In the genomic region with DNA sequence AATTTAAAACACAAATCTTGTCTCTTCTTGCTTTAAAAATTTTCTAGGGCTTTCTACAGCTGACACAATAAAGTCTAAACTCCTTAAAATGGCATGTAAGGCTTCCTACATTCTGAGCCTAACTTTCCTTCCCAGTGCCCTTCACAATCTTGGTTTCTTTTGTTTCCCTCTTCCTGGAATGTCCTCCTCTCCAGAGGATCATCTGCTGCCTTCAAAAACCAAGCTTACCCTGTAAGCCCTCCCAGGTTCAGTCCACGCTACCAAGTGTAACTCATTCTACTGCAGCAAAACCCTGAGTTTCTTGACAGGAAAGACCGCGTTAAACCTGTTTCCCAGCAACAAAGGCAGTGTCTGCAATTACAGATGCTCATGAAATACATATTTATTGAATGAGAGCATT, we compare ENCODE assay signal across 24 cellular contexts.
A peak's percentile ranks its signal among the peaks of the same experiment; 100 is the strongest.
DNase-seq lines count a peak whose midpoint lies in the region; ATAC-seq and TF ChIP-seq lines count a peak whose summit lies in the region.
"Had no signal": no experiment of that assay in that cellular context is flagged by ENCODE, and none has a peak within 500 bp of the region (broad histone marks: within the 10 kb centered on the region; RNA-seq: fewer than 3 reads in every experiment).

No MANE protein-coding gene starts in this region.

- no peak for TF ChIP-seq POLR2A in suprapubic skin (IDR thresholded peaks at IDR 0.05)

- H3K4me3 Mint-ChIP-seq in WTC11: no peak overlapping the region; the same call in 1 of the 2 replicates
- no peak overlapping the region for H3K4me3 Mint-ChIP-seq in nephron progenitor cell
- H3K4me3 Mint-ChIP-seq: activated CD4-positive, alpha-beta T cell treated with anti-CD3 and anti-CD28 coated beads, Interleukin-2, amount 10 ng/mL, durations not matched to agents 24 days and 14 days; activated naive CD8-positive, alpha-beta T cell; activated T-helper 1 cell treated with anti-CD3 and anti-CD28 coated beads, Interleukin-12 subunit alpha, Interleukin-12 subunit beta, Interleukin-2, Interleukin-4 antibody, amounts not matched to agents 30 ng/mL and 10 ng/mL and 1 ng/mL, durations not matched to agents 14 hours and 24 hours and 36 hours; stimulated activated effector memory CD8-positive, alpha-beta T cell treated with anti-CD3 and anti-CD28 coated beads, Interleukin-12 subunit alpha, Interleukin-12 subunit beta, amount 100 ng/mL, for 72 hours; T-helper 17 cell had no signal

- ATAC-seq in GM18511 (IDR thresholded peaks at IDR 0.05; ENCODE audit: unreplicated experiment): peak; percentile 2
- ATAC-seq in HG02885 (IDR thresholded peaks at IDR 0.05; ENCODE audit: poor library complexity, unreplicated experiment): peak; percentile 2
- peak; percentile 65 for ATAC-seq in WTC11
- no peak for ATAC-seq in GM21381 (IDR thresholded peaks at IDR 0.05; ENCODE audit: unreplicated experiment)
- ATAC-seq: left ventricle myocardium superior, T-helper 17 cell had no signal

- peak overlapping the region; percentile 85 for H3K27ac Mint-ChIP-seq in WTC11
- H3K27ac Mint-ChIP-seq in nephron progenitor cell: peak overlapping the region; percentile 58
- H3K27ac Mint-ChIP-seq: activated CD4-positive, alpha-beta T cell treated with anti-CD3 and anti-CD28 coated beads, Interleukin-2, amount 10 ng/mL, durations not matched to agents 24 days and 14 days; activated naive CD8-positive, alpha-beta T cell; activated T-helper 1 cell treated with anti-CD3 and anti-CD28 coated beads, Interleukin-12 subunit alpha, Interleukin-12 subunit beta, Interleukin-2, Interleukin-4 antibody, amounts not matched to agents 30 ng/mL and 10 ng/mL and 1 ng/mL, durations not matched to agents 14 hours and 24 hours and 36 hours; stimulated activated effector memory CD8-positive, alpha-beta T cell treated with anti-CD3 and anti-CD28 coated beads, Interleukin-12 subunit alpha, Interleukin-12 subunit beta, amount 100 ng/mL, for 72 hours; T-helper 17 cell had no signal

- TF ChIP-seq CTCF in WTC11 (IDR thresholded peaks at IDR 0.05) (no peak), nephron progenitor cell (IDR thresholded peaks at IDR 0.05) (no peak), RWPE1 (conservative IDR thresholded peaks at IDR 0.05; ENCODE audit: low read depth) (no peak), WERI-Rb-1 (IDR thresholded peaks at IDR 0.05; ENCODE audit: low read depth, low read length) (no peak), suprapubic skin (IDR thresholded peaks at IDR 0.05) (no peak)

- no peaks in the 10 kb centered on the region for H3K27me3 ChIP-seq in WERI-Rb-1 (ENCODE audit: insufficient read depth, low read depth, severe bottlenecking)
- no peaks in the 10 kb centered on the region for H3K27me3 ChIP-seq in suprapubic skin
- H3K27me3 ChIP-seq: dorsolateral prefrontal cortex, neutrophil had no signal

- H3K27me3 Mint-ChIP-seq in WTC11 (ENCODE audit: low read depth): no peaks in the 10 kb centered on the region
- H3K27me3 Mint-ChIP-seq in nephron progenitor cell (ENCODE audit: low read depth, poor library complexity): no peaks in the 10 kb centered on the region
- H3K27me3 Mint-ChIP-seq: activated CD4-positive, alpha-beta T cell treated with anti-CD3 and anti-CD28 coated beads, Interleukin-2, amount 10 ng/mL, durations not matched to agents 24 days and 14 days; activated naive CD8-positive, alpha-beta T cell; T-helper 17 cell had no signal

- POLR2A ChIA-PET in WTC11 (lab: Charles Lee) (no interaction called here), RWPE1 (lab: Yijun Ruan, JAX; ENCODE audit: low non-redundant PET) (no interaction called here)

- WGBS in suprapubic skin: 86% methylated on average over 3 of the region's 3 CpGs

- H3K4me3 ChIP-seq in WERI-Rb-1 (ENCODE audit: low read depth, low read length) (no peak overlapping the region), suprapubic skin (no peak overlapping the region)
- H3K4me3 ChIP-seq: dorsolateral prefrontal cortex, SK-N-MC, skin epidermis had no signal

- H3K36me3 ChIP-seq in WERI-Rb-1 (no peaks in the 10 kb centered on the region), suprapubic skin (no peaks in the 10 kb centered on the region)

- H3K4me1 Mint-ChIP-seq in WTC11 (peaks cover 76% of the 10 kb centered on the region), nephron progenitor cell (peaks cover 29% of the 10 kb centered on the region)

- peaks cover 3% of the 10 kb centered on the region for H3K4me1 ChIP-seq in suprapubic skin

- TF ChIP-seq EP300 in suprapubic skin (IDR thresholded peaks at IDR 0.05): no peak

- H3K9me3 ChIP-seq in WERI-Rb-1 (ENCODE audit: severe bottlenecking) (no peaks in the 10 kb centered on the region), suprapubic skin (no peaks in the 10 kb centered on the region)
- H3K9me3 ChIP-seq: neutrophil had no signal

- H3K9me3 Mint-ChIP-seq in WTC11: no peaks in the 10 kb centered on the region
- H3K9me3 Mint-ChIP-seq in nephron progenitor cell: no peaks in the 10 kb centered on the region
- H3K9me3 Mint-ChIP-seq: activated CD4-positive, alpha-beta T cell treated with anti-CD3 and anti-CD28 coated beads, Interleukin-2, amount 10 ng/mL, durations not matched to agents 24 days and 14 days; activated T-helper 1 cell treated with anti-CD3 and anti-CD28 coated beads, Interleukin-12 subunit alpha, Interleukin-12 subunit beta, Interleukin-2, Interleukin-4 antibody, amounts not matched to agents 30 ng/mL and 10 ng/mL and 1 ng/mL, durations not matched to agents 14 hours and 24 hours and 36 hours; stimulated activated effector memory CD8-positive, alpha-beta T cell treated with anti-CD3 and anti-CD28 coated beads, Interleukin-12 subunit alpha, Interleukin-12 subunit beta, amount 100 ng/mL, for 72 hours had no signal

- CTCF ChIA-PET in WTC11 (lab: Charles Lee) (interaction anchor here (1.0 to 1.8 kb wide), 3 partner anchors 22 to 26 kb away, joined by 3 to 5 read pairs (median 4); no protein-coding TSS in a partner anchor), RWPE1 (lab: Yijun Ruan, JAX) (no interaction called here)

- no peak overlapping the region for H3K27ac ChIP-seq in RWPE1
- H3K27ac ChIP-seq in WERI-Rb-1: no peak overlapping the region
- no peak overlapping the region for H3K27ac ChIP-seq in suprapubic skin
- H3K27ac ChIP-seq: dorsolateral prefrontal cortex, neutrophil, SK-N-MC, skin epidermis had no signal

- H3K36me3 Mint-ChIP-seq in WTC11 (no peaks in the 10 kb centered on the region), nephron progenitor cell (ENCODE audit: low read depth) (no peaks in the 10 kb centered on the region)

- no peak for DNase-seq in WTC11 (ENCODE audit: low spot score)
- DNase-seq in nephron progenitor cell: no peak
- DNase-seq in RWPE1 (ENCODE audit: low spot score): no peak
- no peak for DNase-seq in WERI-Rb-1
- DNase-seq in suprapubic skin (ENCODE audit: low spot score in 2 of 2): no peak
- DNase-seq: activated CD4-positive, alpha-beta T cell treated with anti-CD3 and anti-CD28 coated beads, Interleukin-2, amount 10 ng/mL, durations not matched to agents 24 days and 14 days; central memory CD4-positive, alpha-beta T cell; dorsolateral prefrontal cortex; erythroblast; foreskin fibroblast; left ventricle myocardium superior; NCI-H1092 treated with DMSO at 0.1 percent for 48 hours; NCI-H2081 treated with DMSO at 0.1 percent for 48 hours; stimulated activated CD4-positive, alpha-beta T cell treated with anti-CD3 and anti-CD28 coated beads, Interleukin-2, amount 100 ng/mL, for 24 hours; T-helper 17 cell had no signal

TF ChIP-seq in WTC11, 78 proteins besides CTCF, POLR2A, EP300 and RAD21:
- TF ChIP-seq, protein P1, sequence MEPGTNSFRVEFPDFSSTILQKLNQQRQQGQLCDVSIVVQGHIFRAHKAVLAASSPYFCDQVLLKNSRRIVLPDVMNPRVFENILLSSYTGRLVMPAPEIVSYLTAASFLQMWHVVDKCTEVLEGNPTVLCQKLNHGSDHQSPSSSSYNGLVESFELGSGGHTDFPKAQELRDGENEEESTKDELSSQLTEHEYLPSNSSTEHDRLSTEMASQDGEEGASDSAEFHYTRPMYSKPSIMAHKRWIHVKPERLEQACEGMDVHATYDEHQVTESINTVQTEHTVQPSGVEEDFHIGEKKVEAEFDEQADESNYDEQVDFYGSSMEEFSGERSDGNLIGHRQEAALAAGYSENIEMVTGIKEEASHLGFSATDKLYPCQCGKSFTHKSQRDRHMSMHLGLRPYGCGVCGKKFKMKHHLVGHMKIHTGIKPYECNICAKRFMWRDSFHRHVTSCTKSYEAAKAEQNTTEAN (CRISPR knock-in tag; IDR thresholded peaks at IDR 0.05): no peak
- TF ChIP-seq, protein P2, sequence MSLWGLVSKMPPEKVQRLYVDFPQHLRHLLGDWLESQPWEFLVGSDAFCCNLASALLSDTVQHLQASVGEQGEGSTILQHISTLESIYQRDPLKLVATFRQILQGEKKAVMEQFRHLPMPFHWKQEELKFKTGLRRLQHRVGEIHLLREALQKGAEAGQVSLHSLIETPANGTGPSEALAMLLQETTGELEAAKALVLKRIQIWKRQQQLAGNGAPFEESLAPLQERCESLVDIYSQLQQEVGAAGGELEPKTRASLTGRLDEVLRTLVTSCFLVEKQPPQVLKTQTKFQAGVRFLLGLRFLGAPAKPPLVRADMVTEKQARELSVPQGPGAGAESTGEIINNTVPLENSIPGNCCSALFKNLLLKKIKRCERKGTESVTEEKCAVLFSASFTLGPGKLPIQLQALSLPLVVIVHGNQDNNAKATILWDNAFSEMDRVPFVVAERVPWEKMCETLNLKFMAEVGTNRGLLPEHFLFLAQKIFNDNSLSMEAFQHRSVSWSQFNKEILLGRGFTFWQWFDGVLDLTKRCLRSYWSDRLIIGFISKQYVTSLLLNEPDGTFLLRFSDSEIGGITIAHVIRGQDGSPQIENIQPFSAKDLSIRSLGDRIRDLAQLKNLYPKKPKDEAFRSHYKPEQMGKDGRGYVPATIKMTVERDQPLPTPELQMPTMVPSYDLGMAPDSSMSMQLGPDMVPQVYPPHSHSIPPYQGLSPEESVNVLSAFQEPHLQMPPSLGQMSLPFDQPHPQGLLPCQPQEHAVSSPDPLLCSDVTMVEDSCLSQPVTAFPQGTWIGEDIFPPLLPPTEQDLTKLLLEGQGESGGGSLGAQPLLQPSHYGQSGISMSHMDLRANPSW (CRISPR knock-in tag; conservative IDR thresholded peaks at IDR 0.05; ENCODE audit: low read depth): no peak
- TF ChIP-seq CREM (CRISPR knock-in tag; IDR thresholded peaks at IDR 0.05) (no peak), NR2C2 (CRISPR knock-in tag; IDR thresholded peaks at IDR 0.05) (no peak), GRHL2 (CRISPR knock-in tag; IDR thresholded peaks at IDR 0.05; ENCODE audit: insufficient replicate concordance, severe bottlenecking) (no peak)
TF ChIP-seq in WTC11: peak in this region for 0.
